ENCODE assay signal across 12 cellular contexts in the genomic region with DNA sequence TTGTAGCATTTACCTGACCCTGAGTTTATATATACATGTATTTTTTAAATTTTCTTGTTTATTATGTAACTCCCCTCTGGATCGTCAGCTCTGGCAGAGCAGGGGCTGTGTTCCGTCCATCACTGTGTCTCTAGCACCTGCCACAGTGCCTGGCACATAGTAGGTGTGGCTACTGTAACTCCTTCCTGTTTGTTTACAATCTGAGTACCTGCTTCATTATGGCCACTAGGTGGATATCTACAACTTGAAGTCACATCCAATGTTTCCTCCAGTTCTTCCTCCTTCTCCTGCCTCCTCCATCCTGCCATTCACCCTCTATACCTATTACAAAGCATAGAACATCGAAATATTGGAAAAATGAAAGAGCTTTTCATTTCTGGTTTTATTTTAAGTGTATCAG. TPM values are rescaled to one million over a fixed set of nuclear protein-coding genes. Genes with fewer than 3 reads are reported as not detected.
DNase-seq lines count a peak whose midpoint lies in the region; ATAC-seq, FAIRE-seq and TF ChIP-seq lines count a peak whose summit lies in the region.
"Had no signal": no experiment of that assay in that cellular context is flagged by ENCODE, and none has a peak within 500 bp of the region (broad histone marks: within the 10 kb centered on the region; RNA-seq: fewer than 3 reads in every experiment).

No MANE protein-coding gene starts in this region.

- no peaks in the 10 kb centered on the region for H3K9me3 ChIP-seq in gastroesophageal sphincter

- DNase-seq in D721Med (ENCODE audit: insufficient read length, low spot score): no peak
- no peak for DNase-seq in endothelial cell (ENCODE audit: low spot score)
- no peak for DNase-seq in retina
- no peak for DNase-seq in pons (ENCODE audit: low spot score)
- DNase-seq: NCI-H510A treated with DMSO at 0.1 percent for 48 hours; stimulated activated naive CD4-positive, alpha-beta T cell had no signal

- no peak overlapping the region for H3K27ac Mint-ChIP-seq in endothelial cell (ENCODE audit: unreplicated experiment)

- no peaks in the 10 kb centered on the region for H3K36me3 Mint-ChIP-seq in endothelial cell (ENCODE audit: low read depth, unreplicated experiment)

- TF ChIP-seq CTCF in D721Med (IDR thresholded peaks at IDR 0.05; ENCODE audit: insufficient read depth, missing control alignments) (peak; percentile 25), endothelial cell (IDR thresholded peaks at IDR 0.05; ENCODE audit: unreplicated experiment) (peak; percentile 51), gastroesophageal sphincter (IDR thresholded peaks at IDR 0.05) (no peak)

- no peaks in the 10 kb centered on the region for H3K4me1 Mint-ChIP-seq in endothelial cell (ENCODE audit: unreplicated experiment)

- no peak for TF ChIP-seq POLR2A in gastroesophageal sphincter (IDR thresholded peaks at IDR 0.05)

- ATAC-seq in GM18520 (IDR thresholded peaks at IDR 0.05; ENCODE audit: unreplicated experiment) (peak; percentile 65), HG03342 (IDR thresholded peaks at IDR 0.05; ENCODE audit: unreplicated experiment) (peak; percentile 72), gastroesophageal sphincter (no peak), HG02588 (IDR thresholded peaks at IDR 0.05; ENCODE audit: unreplicated experiment) (no peak)
- ATAC-seq: activated CD4-positive, CD25-positive, alpha-beta regulatory T cell treated with anti-CD3 and anti-CD28 coated beads, Interleukin-2, amount 50 U/mL, for 24 hours had no signal

- 88% methylated on average over 3 of the region's 3 CpGs for WGBS in gastroesophageal sphincter (ENCODE audit: low coverage in 1 of 2), 2 donors

- no peak for FAIRE-seq in D721Med (lab: Jason Lieb, UNC)
- FAIRE-seq: bronchial epithelial cell had no signal

- H3K4me3 Mint-ChIP-seq in endothelial cell (ENCODE audit: unreplicated experiment): no peak overlapping the region

- no peaks in the 10 kb centered on the region for H3K4me1 ChIP-seq in gastroesophageal sphincter

- H3K4me3 ChIP-seq in gastroesophageal sphincter: no peak overlapping the region

- H3K27me3 ChIP-seq in gastroesophageal sphincter: no peaks in the 10 kb centered on the region

- no peak overlapping the region for H3K27ac ChIP-seq in gastroesophageal sphincter

- H3K9me3 Mint-ChIP-seq in endothelial cell (ENCODE audit: unreplicated experiment): no peaks in the 10 kb centered on the region

- H3K27me3 Mint-ChIP-seq in endothelial cell (ENCODE audit: unreplicated experiment): no peaks in the 10 kb centered on the region

- no peaks in the 10 kb centered on the region for H3K36me3 ChIP-seq in gastroesophageal sphincter

- no peak for TF ChIP-seq EP300 in gastroesophageal sphincter (IDR thresholded peaks at IDR 0.05)

RNA-seq across cellular contexts. Expression of a gene that starts 14.2 kb away (rescaled TPM):
- not detected for total RNA-seq in endothelial cell (ENCODE audit: unreplicated experiment)
- under 1 TPM in 2 of 4 donors, not detected in 2; 0.13 to 0.15 TPM for total RNA-seq in gastroesophageal sphincter
- total RNA-seq: bronchial epithelial cell had no signal

Comparison
In these comparisons a context has a peak if more than half of its experiments do, and no peak if none do; other contexts are left out.
1. CTCF ChIP-seq: peak in D721Med (single experiment) and endothelial cell (single experiment); none in gastroesophageal sphincter (0 of 4).
2. ATAC-seq: peak in GM18520 (single experiment) and HG03342 (single experiment); none in gastroesophageal sphincter (single experiment) and HG02588 (single experiment).